ENCODE assay signal across 20 cellular contexts in the genomic region with DNA sequence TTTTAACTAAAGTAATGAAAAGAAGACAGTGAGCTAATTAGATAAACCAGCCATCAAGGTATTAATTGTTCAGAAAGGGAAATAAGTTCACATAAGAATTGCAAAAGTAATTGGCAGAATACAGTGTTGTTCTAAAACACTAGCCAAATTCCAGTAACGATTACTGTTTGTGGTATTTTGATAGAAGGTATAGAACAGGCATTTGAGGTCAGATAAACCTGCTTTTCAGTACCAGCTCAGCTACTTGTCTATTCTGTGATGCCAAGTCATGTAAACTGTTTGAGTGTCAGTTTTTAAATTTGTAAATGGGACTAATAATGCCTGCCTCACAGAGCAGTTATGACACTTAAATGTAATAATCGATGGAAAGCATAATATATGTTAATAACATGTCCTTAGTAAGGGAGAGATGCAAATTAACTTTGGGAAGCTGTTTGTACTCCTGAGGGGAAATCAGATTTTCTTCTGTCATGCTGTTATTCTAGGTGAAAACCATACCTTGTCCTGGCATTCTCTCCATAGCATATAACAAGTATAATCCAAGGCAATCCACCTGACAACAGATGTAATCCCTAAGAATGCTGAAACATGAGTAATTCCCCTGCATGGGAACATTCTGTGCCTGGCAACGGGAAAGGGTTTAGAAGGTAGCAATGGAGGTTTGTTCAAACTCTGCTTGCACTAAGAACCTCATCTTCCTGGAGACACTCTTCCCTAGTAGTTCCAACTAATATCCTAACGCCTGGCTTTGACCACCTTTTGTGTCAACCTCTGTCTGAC.
A peak's percentile ranks its signal among the peaks of the same experiment; 100 is the strongest.
DNase-seq lines count a peak whose midpoint lies in the region; ATAC-seq and TF ChIP-seq lines count a peak whose summit lies in the region.
"Had no signal": no experiment of that assay in that cellular context is flagged by ENCODE, and none has a peak within 500 bp of the region (broad histone marks: within the 10 kb centered on the region; RNA-seq: fewer than 3 reads in every experiment).

No MANE protein-coding gene starts in this region.

- no peaks in the 10 kb centered on the region for H3K9me3 ChIP-seq in breast epithelium
- H3K9me3 ChIP-seq in esophagus (ENCODE audit: control insufficient read depth in 2 of 2, insufficient read depth in 1 of 2, low read depth in 1 of 2, low read length in 1 of 2), result no peaks in the 10 kb centered on the region

- H3K27me3 ChIP-seq in breast epithelium, result no peaks in the 10 kb centered on the region
- H3K27me3 ChIP-seq in esophagus (ENCODE audit: control insufficient read depth in 1 of 2, insufficient read depth in 2 of 2, low read length in 2 of 2), result no peaks in the 10 kb centered on the region

- ATAC-seq in GM21390 (IDR thresholded peaks at IDR 0.05; ENCODE audit: unreplicated experiment), result no peak

- H3K4me3 ChIP-seq in breast epithelium (no peak overlapping the region), esophagus (ENCODE audit: low read depth in 1 of 2, low read length in 2 of 2) (no peak overlapping the region)

- intact Hi-C loops in MCF 10A (cut with micrococcal nuclease), result no loop called here
- intact Hi-C loops in breast epithelium (cut with DNase I; ENCODE audit: low total_unique reads), result no loop called here
- intact Hi-C loops in cardiac septum (cut with DNase I), result no loop called here

- H3K36me3 ChIP-seq in breast epithelium (no peaks in the 10 kb centered on the region), esophagus (ENCODE audit: control insufficient read depth in 2 of 2, insufficient read depth in 2 of 2, low read length in 1 of 2) (no peaks in the 10 kb centered on the region)

- BruUV-seq in MCF 10A (replicated peaks; lab: Mats Ljungman, UMichigan), result no TSS peak

- POLR2A ChIA-PET in MCF 10A (lab: Yijun Ruan, JAX), result interaction anchor here (1.4 kb wide), 1 partner anchor 11 kb away, joined by 3 read pairs; no protein-coding TSS in a partner anchor

- H3K27me3 Mint-ChIP-seq in MCF 10A (ENCODE audit: insufficient read depth, unreplicated experiment), result no peaks in the 10 kb centered on the region
- H3K27me3 Mint-ChIP-seq: B cell had no signal

- no peaks in the 10 kb centered on the region for H3K36me3 Mint-ChIP-seq in MCF 10A (ENCODE audit: insufficient read depth, unreplicated experiment)

- no peak for TF ChIP-seq POLR2A in breast epithelium (IDR thresholded peaks at IDR 0.05)

- no peaks in the 10 kb centered on the region for H3K9me3 Mint-ChIP-seq in MCF 10A (ENCODE audit: unreplicated experiment)
- H3K9me3 Mint-ChIP-seq: HFFc6 had no signal

- CTCF ChIA-PET in MCF 10A (lab: Yijun Ruan, JAX), result interaction anchor here (0.6 to 2.1 kb wide), 4 partner anchors 20 to 54 kb away, joined by 3 to 11 read pairs (median 8); no protein-coding TSS in a partner anchor

- WGBS in esophagus, 2 donors, result 49 to 54% methylated on average over 4 of the region's 4 CpGs

- peaks cover 36% of the 10 kb centered on the region for H3K4me1 Mint-ChIP-seq in MCF 10A (ENCODE audit: insufficient read depth, unreplicated experiment)
- H3K4me1 Mint-ChIP-seq: B cell had no signal

- H3K4me3 Mint-ChIP-seq in MCF 10A (ENCODE audit: unreplicated experiment), result peak overlapping the region; percentile 4
- H3K4me3 Mint-ChIP-seq: B cell, HFFc6 had no signal

- H3K27ac Mint-ChIP-seq in MCF 10A (ENCODE audit: low read depth, unreplicated experiment), result peak overlapping the region; percentile 55
- H3K27ac Mint-ChIP-seq: B cell, HFFc6 had no signal

- H3K27ac ChIP-seq in breast epithelium (no peak overlapping the region), esophagus (ENCODE audit: low read depth in 2 of 2, low read length in 1 of 2) (peak overlapping the region; percentile 4 to 59)

- TF ChIP-seq CTCF in MCF 10A (IDR thresholded peaks at IDR 0.05; ENCODE audit: unreplicated experiment), result no peak
- no peak for TF ChIP-seq CTCF in breast epithelium (IDR thresholded peaks at IDR 0.05)

- no peaks in the 10 kb centered on the region for H3K4me1 ChIP-seq in breast epithelium
- H3K4me1 ChIP-seq in esophagus (ENCODE audit: control insufficient read depth in 2 of 2, insufficient read depth in 2 of 2, low read length in 1 of 2), result no peaks in the 10 kb centered on the region

- DNase-seq in MCF 10A (ENCODE audit: unreplicated experiment), result peak; percentile 50
- no peak for DNase-seq in breast epithelium (ENCODE audit: low spot score in 2 of 2)
- DNase-seq in iris pigment epithelial cell (ENCODE audit: low read depth), result peak; percentile 73
- DNase-seq in SKM-1 (lab: John Stamatoyannopoulos, UW; ENCODE audit: unreplicated experiment), result no peak
- no peak for DNase-seq in cardiac septum (ENCODE audit: low spot score)
- DNase-seq in mucosa of gallbladder (ENCODE audit: low spot score), result no peak
- DNase-seq: 8988T, COR-L47, DMS 273 treated with DMSO at 0.1 percent for 48 hours, H7, HFFc6, NCI-H1092 treated with DMSO at 0.1 percent for 48 hours, NCI-H146, NCI-H2081, NCI-H2171 treated with DMSO at 0.1 percent for 48 hours, OCI-M1, SHP77 had no signal

Comparison
In these comparisons a context has a peak if more than half of its experiments do, and no peak if none do; other contexts are left out.
1. DNase-seq: peak in MCF 10A (single experiment) and iris pigment epithelial cell (single experiment); none in breast epithelium (0 of 2), SKM-1 (single experiment), cardiac septum (single experiment) and mucosa of gallbladder (single experiment).
2. H3K27ac ChIP-seq: peak in esophagus (2 of 2); none in breast epithelium (0 of 2).